ENCODE assay signal across 1 cellular context in genomic region chr4:128544277-128544676, GRCh38.
A peak's percentile ranks its signal among the peaks of the same experiment; 100 is the strongest.
TF ChIP-seq lines count a peak whose summit lies in the region.

No MANE protein-coding gene starts in this region.

TF ChIP-seq in liver, 16 proteins besides CTCF, POLR2A, EP300 and RAD21:
- no peak for TF ChIP-seq REST (IDR thresholded peaks at IDR 0.05)
- peak; percentile 8 to 10 for TF ChIP-seq HNF4A (conservative IDR thresholded peaks at IDR 0.05)
- no peak for TF ChIP-seq JUND (IDR thresholded peaks at IDR 0.05)
- TF ChIP-seq GABPA (IDR thresholded peaks at IDR 0.05 in 1 of 2, conservative IDR thresholded peaks at IDR 0.05 in 1 of 2), result no peak
- no peak for TF ChIP-seq ZBTB33 (IDR thresholded peaks at IDR 0.05)
- no peak for TF ChIP-seq FOXA2 (IDR thresholded peaks at IDR 0.05)
